1 cellular context compared by ENCODE assay signal in the genomic region with DNA sequence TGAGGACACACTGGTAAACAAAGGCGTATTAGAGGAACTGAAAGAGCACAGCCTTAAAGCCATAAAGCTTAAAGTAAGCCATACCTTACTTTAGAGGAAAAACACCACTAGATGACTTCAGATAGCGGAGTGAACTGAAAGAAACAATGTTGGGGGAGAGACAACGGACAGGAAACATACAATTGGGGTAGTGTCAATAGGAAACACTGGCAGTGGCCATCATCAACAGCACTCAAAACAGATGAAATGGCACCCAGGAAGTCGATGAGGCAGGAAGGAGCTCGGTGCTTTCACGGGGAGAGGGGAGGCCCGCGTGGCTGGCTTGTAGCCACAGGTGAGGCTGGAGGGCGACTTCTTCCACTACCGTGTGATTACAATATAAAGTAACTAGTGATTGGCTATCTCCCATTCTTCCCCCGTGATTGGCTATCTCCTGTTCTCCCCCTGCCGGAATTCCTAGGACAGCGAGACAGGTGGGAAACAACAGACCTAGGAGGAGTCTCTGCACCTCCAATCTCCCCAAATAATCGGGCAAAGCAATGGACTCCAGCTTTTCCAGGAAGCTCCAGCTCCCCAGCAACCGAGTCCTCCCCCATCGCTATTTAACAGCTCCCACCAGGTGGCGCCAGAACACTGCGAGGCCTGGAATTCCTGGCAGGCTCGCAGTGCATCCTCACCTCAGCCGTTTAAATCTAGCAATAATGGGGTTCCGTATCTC.
TF ChIP-seq lines count a peak whose summit lies in the region.

No MANE protein-coding gene starts in this region.

TF ChIP-seq in HEK293, 187 proteins besides CTCF, POLR2A, EP300 and RAD21 (continued from another document):
- TF ChIP-seq, protein P1, sequence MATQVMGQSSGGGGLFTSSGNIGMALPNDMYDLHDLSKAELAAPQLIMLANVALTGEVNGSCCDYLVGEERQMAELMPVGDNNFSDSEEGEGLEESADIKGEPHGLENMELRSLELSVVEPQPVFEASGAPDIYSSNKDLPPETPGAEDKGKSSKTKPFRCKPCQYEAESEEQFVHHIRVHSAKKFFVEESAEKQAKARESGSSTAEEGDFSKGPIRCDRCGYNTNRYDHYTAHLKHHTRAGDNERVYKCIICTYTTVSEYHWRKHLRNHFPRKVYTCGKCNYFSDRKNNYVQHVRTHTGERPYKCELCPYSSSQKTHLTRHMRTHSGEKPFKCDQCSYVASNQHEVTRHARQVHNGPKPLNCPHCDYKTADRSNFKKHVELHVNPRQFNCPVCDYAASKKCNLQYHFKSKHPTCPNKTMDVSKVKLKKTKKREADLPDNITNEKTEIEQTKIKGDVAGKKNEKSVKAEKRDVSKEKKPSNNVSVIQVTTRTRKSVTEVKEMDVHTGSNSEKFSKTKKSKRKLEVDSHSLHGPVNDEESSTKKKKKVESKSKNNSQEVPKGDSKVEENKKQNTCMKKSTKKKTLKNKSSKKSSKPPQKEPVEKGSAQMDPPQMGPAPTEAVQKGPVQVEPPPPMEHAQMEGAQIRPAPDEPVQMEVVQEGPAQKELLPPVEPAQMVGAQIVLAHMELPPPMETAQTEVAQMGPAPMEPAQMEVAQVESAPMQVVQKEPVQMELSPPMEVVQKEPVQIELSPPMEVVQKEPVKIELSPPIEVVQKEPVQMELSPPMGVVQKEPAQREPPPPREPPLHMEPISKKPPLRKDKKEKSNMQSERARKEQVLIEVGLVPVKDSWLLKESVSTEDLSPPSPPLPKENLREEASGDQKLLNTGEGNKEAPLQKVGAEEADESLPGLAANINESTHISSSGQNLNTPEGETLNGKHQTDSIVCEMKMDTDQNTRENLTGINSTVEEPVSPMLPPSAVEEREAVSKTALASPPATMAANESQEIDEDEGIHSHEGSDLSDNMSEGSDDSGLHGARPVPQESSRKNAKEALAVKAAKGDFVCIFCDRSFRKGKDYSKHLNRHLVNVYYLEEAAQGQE (tag by site-specific recombination; IDR thresholded peaks at IDR 0.05) = no peak
- TF ChIP-seq, protein P2, sequence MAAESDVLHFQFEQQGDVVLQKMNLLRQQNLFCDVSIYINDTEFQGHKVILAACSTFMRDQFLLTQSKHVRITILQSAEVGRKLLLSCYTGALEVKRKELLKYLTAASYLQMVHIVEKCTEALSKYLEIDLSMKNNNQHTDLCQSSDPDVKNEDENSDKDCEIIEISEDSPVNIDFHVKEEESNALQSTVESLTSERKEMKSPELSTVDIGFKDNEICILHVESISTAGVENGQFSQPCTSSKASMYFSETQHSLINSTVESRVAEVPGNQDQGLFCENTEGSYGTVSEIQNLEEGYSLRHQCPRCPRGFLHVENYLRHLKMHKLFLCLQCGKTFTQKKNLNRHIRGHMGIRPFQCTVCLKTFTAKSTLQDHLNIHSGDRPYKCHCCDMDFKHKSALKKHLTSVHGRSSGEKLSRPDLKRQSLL (tag by site-specific recombination; IDR thresholded peaks at IDR 0.05) = no peak
- no peak for TF ChIP-seq ZNF529 (tag by site-specific recombination; IDR thresholded peaks at IDR 0.05; ENCODE audit: insufficient replicate concordance)
- TF ChIP-seq YY1 (tag by site-specific recombination; IDR thresholded peaks at IDR 0.05) = 0 out of 2 replicates have a peak, but pooled peaks have one; percentile 44
- no peak for TF ChIP-seq BCL11B (tag by site-specific recombination; IDR thresholded peaks at IDR 0.05; ENCODE audit: low read depth)
- no peak for TF ChIP-seq ZNF843 (tag by site-specific recombination; IDR thresholded peaks at IDR 0.05)
- no peak for TF ChIP-seq GLI4 (tag by site-specific recombination; IDR thresholded peaks at IDR 0.05)
- TF ChIP-seq, protein P3, sequence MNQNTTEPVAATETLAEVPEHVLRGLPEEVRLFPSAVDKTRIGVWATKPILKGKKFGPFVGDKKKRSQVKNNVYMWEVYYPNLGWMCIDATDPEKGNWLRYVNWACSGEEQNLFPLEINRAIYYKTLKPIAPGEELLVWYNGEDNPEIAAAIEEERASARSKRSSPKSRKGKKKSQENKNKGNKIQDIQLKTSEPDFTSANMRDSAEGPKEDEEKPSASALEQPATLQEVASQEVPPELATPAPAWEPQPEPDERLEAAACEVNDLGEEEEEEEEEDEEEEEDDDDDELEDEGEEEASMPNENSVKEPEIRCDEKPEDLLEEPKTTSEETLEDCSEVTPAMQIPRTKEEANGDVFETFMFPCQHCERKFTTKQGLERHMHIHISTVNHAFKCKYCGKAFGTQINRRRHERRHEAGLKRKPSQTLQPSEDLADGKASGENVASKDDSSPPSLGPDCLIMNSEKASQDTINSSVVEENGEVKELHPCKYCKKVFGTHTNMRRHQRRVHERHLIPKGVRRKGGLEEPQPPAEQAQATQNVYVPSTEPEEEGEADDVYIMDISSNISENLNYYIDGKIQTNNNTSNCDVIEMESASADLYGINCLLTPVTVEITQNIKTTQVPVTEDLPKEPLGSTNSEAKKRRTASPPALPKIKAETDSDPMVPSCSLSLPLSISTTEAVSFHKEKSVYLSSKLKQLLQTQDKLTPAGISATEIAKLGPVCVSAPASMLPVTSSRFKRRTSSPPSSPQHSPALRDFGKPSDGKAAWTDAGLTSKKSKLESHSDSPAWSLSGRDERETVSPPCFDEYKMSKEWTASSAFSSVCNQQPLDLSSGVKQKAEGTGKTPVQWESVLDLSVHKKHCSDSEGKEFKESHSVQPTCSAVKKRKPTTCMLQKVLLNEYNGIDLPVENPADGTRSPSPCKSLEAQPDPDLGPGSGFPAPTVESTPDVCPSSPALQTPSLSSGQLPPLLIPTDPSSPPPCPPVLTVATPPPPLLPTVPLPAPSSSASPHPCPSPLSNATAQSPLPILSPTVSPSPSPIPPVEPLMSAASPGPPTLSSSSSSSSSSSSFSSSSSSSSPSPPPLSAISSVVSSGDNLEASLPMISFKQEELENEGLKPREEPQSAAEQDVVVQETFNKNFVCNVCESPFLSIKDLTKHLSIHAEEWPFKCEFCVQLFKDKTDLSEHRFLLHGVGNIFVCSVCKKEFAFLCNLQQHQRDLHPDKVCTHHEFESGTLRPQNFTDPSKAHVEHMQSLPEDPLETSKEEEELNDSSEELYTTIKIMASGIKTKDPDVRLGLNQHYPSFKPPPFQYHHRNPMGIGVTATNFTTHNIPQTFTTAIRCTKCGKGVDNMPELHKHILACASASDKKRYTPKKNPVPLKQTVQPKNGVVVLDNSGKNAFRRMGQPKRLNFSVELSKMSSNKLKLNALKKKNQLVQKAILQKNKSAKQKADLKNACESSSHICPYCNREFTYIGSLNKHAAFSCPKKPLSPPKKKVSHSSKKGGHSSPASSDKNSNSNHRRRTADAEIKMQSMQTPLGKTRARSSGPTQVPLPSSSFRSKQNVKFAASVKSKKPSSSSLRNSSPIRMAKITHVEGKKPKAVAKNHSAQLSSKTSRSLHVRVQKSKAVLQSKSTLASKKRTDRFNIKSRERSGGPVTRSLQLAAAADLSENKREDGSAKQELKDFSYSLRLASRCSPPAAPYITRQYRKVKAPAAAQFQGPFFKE (tag by site-specific recombination; IDR thresholded peaks at IDR 0.05; ENCODE audit: borderline replicate concordance) = no peak
- TF ChIP-seq, protein P4, sequence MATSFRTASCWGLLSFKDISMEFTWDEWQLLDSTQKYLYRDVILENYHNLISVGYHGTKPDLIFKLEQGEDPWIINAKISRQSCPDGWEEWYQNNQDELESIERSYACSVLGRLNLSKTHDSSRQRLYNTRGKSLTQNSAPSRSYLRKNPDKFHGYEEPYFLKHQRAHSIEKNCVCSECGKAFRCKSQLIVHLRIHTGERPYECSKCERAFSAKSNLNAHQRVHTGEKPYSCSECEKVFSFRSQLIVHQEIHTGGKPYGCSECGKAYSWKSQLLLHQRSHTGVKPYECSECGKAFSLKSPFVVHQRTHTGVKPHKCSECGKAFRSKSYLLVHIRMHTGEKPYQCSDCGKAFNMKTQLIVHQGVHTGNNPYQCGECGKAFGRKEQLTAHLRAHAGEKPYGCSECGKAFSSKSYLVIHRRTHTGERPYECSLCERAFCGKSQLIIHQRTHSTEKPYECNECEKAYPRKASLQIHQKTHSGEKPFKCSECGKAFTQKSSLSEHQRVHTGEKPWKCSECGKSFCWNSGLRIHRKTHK (tag by site-specific recombination; IDR thresholded peaks at IDR 0.05) = no peak
- no peak for TF ChIP-seq MYNN (tag by site-specific recombination; IDR thresholded peaks at IDR 0.05; ENCODE audit: borderline replicate concordance)
- TF ChIP-seq SCRT2 (tag by site-specific recombination; IDR thresholded peaks at IDR 0.05) = peak; percentile 91
- TF ChIP-seq ZBTB17 (tag by site-specific recombination; IDR thresholded peaks at IDR 0.05) = peak; percentile 52; the same call in 1 of the 2 replicates
- no peak for TF ChIP-seq ZNF830 (tag by site-specific recombination; IDR thresholded peaks at IDR 0.05; ENCODE audit: low read depth)
- peak; percentile 61 for TF ChIP-seq ZNF341 (tag by site-specific recombination; IDR thresholded peaks at IDR 0.05; ENCODE audit: low read depth)
- TF ChIP-seq ZNF18 (tag by site-specific recombination; IDR thresholded peaks at IDR 0.05) = no peak
- TF ChIP-seq ZNF426 (tag by site-specific recombination; IDR thresholded peaks at IDR 0.05) = no peak
- TF ChIP-seq SCRT1 (tag by site-specific recombination; IDR thresholded peaks at IDR 0.05; ENCODE audit: borderline replicate concordance) = no peak; the same call in 1 of the 2 replicates
- no peak for TF ChIP-seq ZNF366 (tag by site-specific recombination; conservative IDR thresholded peaks at IDR 0.05)
- TF ChIP-seq ZNF623 (tag by site-specific recombination; IDR thresholded peaks at IDR 0.05) = no peak
- no peak for TF ChIP-seq YY2 (tag by site-specific recombination; IDR thresholded peaks at IDR 0.05)
- TF ChIP-seq ZNF530 (tag by site-specific recombination; IDR thresholded peaks at IDR 0.05; ENCODE audit: low read depth) = no peak
- TF ChIP-seq GFI1B (tag by site-specific recombination; IDR thresholded peaks at IDR 0.05) = no peak
- no peak for TF ChIP-seq RBAK (tag by site-specific recombination; IDR thresholded peaks at IDR 0.05)
- TF ChIP-seq REPIN1 (tag by site-specific recombination; IDR thresholded peaks at IDR 0.05; ENCODE audit: low read depth) = no peak
- no peak for TF ChIP-seq ZNF76 (tag by site-specific recombination; IDR thresholded peaks at IDR 0.05; ENCODE audit: borderline replicate concordance, low read depth)
- peak; percentile 18; the same call in 1 of the 2 replicates for TF ChIP-seq IKZF3 (tag by site-specific recombination; IDR thresholded peaks at IDR 0.05)
- no peak for TF ChIP-seq MZF1 (tag by site-specific recombination; IDR thresholded peaks at IDR 0.05; ENCODE audit: borderline replicate concordance)
- no peak for TF ChIP-seq ZNF791 (tag by site-specific recombination; IDR thresholded peaks at IDR 0.05)
- no peak for TF ChIP-seq ZNF837 (tag by site-specific recombination; IDR thresholded peaks at IDR 0.05)
- peak; percentile 82 for TF ChIP-seq ZNF335 (tag by site-specific recombination; conservative IDR thresholded peaks at IDR 0.05)
- no peak for TF ChIP-seq ZNF621 (tag by site-specific recombination; IDR thresholded peaks at IDR 0.05)
- TF ChIP-seq ZBTB10 (tag by site-specific recombination; IDR thresholded peaks at IDR 0.05) = peak; percentile 40; the same call in 1 of the 2 replicates
- TF ChIP-seq ZNF544 (tag by site-specific recombination; IDR thresholded peaks at IDR 0.05) = no peak
- peak; percentile 72; the same call in 1 of the 2 replicates for TF ChIP-seq ZNF660 (tag by site-specific recombination; IDR thresholded peaks at IDR 0.05)
- no peak for TF ChIP-seq ZBTB1 (tag by site-specific recombination; IDR thresholded peaks at IDR 0.05)
- TF ChIP-seq ZNF654 (tag by site-specific recombination; IDR thresholded peaks at IDR 0.05; ENCODE audit: low read depth) = peak; percentile 94
